Comparison of ENCODE assay signal across 17 cellular contexts in the genomic region with DNA sequence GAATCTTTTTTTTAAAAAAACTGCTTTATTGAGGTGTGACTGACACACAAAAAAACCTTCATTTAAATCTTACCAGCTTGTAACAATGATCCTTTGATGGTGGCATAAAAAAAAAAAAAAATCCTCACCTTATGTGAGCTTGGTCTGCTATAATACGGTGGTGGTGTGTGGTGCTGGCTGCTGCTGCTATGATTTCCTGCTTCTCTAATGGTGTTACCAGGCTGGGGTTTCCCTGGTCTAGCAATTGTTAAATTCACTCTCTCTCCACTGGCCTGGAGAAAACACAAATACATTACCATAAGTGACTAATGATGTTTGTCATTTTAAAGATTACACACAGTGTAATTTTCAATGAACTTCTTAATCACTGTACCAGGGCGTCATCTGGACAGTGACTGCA.
"Had no signal": no experiment of that assay in that cellular context is flagged by ENCODE, and none has a peak within 500 bp of the region (broad histone marks: within the 10 kb centered on the region; RNA-seq: fewer than 3 reads in every experiment).

No MANE protein-coding gene starts in this region.

- DNase-seq: activated CD4-positive, alpha-beta memory T cell treated with anti-CD3 and anti-CD28 coated beads, Interleukin-2, amount 10 ng/mL, durations not matched to agents 7 days and 5 days; activated CD8-positive, alpha-beta memory T cell treated with anti-CD3 and anti-CD28 coated beads, Interleukin-2, amount 50 U/mL, for 48 hours; activated naive CD4-positive, alpha-beta T cell; activated T-cell treated with anti-CD3 and anti-CD28 coated beads, Interleukin-2, amount 50 U/mL, for 72 hours; anterior cingulate cortex; erythroblast; heart right ventricle; left colon; lower lobe of right lung; midbrain; pancreas; sigmoid colon; spleen; tibial artery had no signal

- H3K27ac Mint-ChIP-seq: activated CD4-positive, alpha-beta memory T cell treated with anti-CD3 and anti-CD28 coated beads, Interleukin-2, amount 10 ng/mL, durations not matched to agents 7 days and 5 days; dendritic cell treated with granulocyte-macrophage colony-stimulating factor and Interleukin-4, amounts not matched to agents 40 ng/mL and 50 ng/mL, for 4 days; T-helper 2 cell treated with Interferon-gamma antibody and Interleukin-4, amounts not matched to agents 5 μg/mL and 100 μg/mL, for 36 hours had no signal

- H3K4me3 Mint-ChIP-seq: activated CD4-positive, alpha-beta memory T cell treated with anti-CD3 and anti-CD28 coated beads, Interleukin-2, amount 10 ng/mL, durations not matched to agents 7 days and 5 days; activated T-cell treated with anti-CD3 and anti-CD28 coated beads, Interleukin-2, amount 50 U/mL, for 72 hours; dendritic cell treated with granulocyte-macrophage colony-stimulating factor and Interleukin-4, amounts not matched to agents 40 ng/mL and 50 ng/mL, for 4 days; T-helper 2 cell treated with Interferon-gamma antibody and Interleukin-4, amounts not matched to agents 5 μg/mL and 100 μg/mL, for 36 hours had no signal

- ATAC-seq: gastroesophageal sphincter, heart right ventricle, left colon, pancreas had no signal

- H3K27me3 Mint-ChIP-seq: activated CD4-positive, alpha-beta memory T cell treated with anti-CD3 and anti-CD28 coated beads, Interleukin-2, amount 10 ng/mL, durations not matched to agents 7 days and 5 days; dendritic cell treated with granulocyte-macrophage colony-stimulating factor and Interleukin-4, amounts not matched to agents 40 ng/mL and 50 ng/mL, for 4 days had no signal

- H3K9me3 Mint-ChIP-seq: activated CD4-positive, alpha-beta memory T cell treated with anti-CD3 and anti-CD28 coated beads, Interleukin-2, amount 10 ng/mL, durations not matched to agents 7 days and 5 days; activated T-cell treated with anti-CD3 and anti-CD28 coated beads, Interleukin-2, amount 50 U/mL, for 72 hours; dendritic cell treated with granulocyte-macrophage colony-stimulating factor and Interleukin-4, amounts not matched to agents 40 ng/mL and 50 ng/mL, for 4 days; T-helper 2 cell treated with Interferon-gamma antibody and Interleukin-4, amounts not matched to agents 5 μg/mL and 100 μg/mL, for 36 hours had no signal
